In the genomic region with DNA sequence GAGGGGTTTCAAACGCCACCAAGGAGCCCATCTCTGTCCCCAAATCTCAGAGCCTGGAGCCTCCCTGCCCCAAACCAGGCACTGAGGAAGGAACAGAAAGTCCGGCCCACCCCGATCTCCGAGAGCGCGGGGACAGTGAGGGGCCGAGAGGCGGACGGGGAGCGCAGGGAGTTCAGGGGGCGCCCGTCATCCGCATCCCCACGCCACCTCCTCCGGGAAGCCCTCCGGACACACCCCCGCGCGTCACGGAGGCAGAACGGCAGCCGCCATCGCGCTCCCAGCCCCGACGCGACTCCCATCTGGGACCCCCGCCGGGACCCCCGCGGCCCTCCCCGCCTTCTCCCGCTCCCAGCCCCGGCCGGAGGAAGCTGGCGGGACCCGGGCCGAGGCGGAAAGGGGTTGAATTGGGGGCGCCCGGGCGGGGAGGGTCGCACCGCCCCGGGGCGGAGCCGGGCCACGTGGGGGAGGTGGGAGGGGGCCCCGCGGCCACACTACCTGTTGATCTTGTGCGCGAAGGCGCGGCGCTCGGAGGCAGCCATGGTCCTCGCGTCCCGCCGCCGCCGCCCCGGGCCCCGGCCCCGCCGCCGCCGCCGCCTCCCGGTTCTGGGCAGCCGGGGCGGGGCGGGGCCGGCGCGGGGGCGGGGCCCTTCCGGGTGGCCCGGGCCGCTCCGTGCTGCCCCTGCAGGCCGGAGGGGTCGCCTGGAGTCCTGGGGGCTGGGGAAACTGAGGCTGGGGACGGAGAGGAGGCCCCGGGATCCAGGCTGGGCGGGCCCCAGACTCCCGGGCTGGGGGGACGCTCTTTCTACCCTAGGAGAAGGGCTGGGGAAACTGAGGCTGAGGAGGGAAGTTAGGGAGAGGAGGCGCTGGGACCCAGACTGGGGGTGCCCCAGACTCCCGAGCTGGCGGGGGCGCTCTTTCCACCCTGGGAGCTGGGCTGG, we compare ENCODE assay signal across 8 cellular contexts. TPM values are rescaled to one million over a fixed set of nuclear protein-coding genes. Genes with fewer than 3 reads are reported as not detected.
DNase-seq lines count a peak whose midpoint lies in the region; ATAC-seq and TF ChIP-seq lines count a peak whose summit lies in the region.

A gene with protein sequence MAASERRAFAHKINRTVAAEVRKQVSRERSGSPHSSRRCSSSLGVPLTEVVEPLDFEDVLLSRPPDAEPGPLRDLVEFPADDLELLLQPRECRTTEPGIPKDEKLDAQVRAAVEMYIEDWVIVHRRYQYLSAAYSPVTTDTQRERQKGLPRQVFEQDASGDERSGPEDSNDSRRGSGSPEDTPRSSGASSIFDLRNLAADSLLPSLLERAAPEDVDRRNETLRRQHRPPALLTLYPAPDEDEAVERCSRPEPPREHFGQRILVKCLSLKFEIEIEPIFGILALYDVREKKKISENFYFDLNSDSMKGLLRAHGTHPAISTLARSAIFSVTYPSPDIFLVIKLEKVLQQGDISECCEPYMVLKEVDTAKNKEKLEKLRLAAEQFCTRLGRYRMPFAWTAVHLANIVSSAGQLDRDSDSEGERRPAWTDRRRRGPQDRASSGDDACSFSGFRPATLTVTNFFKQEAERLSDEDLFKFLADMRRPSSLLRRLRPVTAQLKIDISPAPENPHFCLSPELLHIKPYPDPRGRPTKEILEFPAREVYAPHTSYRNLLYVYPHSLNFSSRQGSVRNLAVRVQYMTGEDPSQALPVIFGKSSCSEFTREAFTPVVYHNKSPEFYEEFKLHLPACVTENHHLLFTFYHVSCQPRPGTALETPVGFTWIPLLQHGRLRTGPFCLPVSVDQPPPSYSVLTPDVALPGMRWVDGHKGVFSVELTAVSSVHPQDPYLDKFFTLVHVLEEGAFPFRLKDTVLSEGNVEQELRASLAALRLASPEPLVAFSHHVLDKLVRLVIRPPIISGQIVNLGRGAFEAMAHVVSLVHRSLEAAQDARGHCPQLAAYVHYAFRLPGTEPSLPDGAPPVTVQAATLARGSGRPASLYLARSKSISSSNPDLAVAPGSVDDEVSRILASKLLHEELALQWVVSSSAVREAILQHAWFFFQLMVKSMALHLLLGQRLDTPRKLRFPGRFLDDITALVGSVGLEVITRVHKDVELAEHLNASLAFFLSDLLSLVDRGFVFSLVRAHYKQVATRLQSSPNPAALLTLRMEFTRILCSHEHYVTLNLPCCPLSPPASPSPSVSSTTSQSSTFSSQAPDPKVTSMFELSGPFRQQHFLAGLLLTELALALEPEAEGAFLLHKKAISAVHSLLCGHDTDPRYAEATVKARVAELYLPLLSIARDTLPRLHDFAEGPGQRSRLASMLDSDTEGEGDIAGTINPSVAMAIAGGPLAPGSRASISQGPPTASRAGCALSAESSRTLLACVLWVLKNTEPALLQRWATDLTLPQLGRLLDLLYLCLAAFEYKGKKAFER (N-terminal part only) (minus strand): TSS at position 623 of the 938 bp plus-strand sequence. CDS start 84 bp downstream, at position 539.

- H3K4me3 ChIP-seq in parathyroid adenoma (ENCODE audit: low read depth, low read length), result peak within 1 kb of the TSS; percentile 68

- peaks cover 11% of the 10 kb centered on the region for H3K27me3 Mint-ChIP-seq in glutamatergic neuron (ENCODE audit: unreplicated experiment)

- no peaks in the 10 kb centered on the region for H3K9me3 ChIP-seq in parathyroid adenoma (ENCODE audit: control insufficient read depth, low read length)

- H3K9ac ChIP-seq in parathyroid adenoma, result no peak within 1 kb of the TSS

- peak within 1 kb of the TSS; percentile 94 for H3K27ac Mint-ChIP-seq in glutamatergic neuron (ENCODE audit: unreplicated experiment)

- H3K36me3 ChIP-seq in parathyroid adenoma (ENCODE audit: control insufficient read depth, insufficient read depth, low read length), result no peaks in the 10 kb centered on the region

- no peaks in the 10 kb centered on the region for H3K79me2 ChIP-seq in parathyroid adenoma

- ATAC-seq in GM21528 (IDR thresholded peaks at IDR 0.05; ENCODE audit: low FRiP score, unreplicated experiment) (no peak), HG02970 (IDR thresholded peaks at IDR 0.05; ENCODE audit: low FRiP score, unreplicated experiment) (no peak)

- H3K9me3 Mint-ChIP-seq in glutamatergic neuron (ENCODE audit: unreplicated experiment), result peaks cover 11% of the 10 kb centered on the region

- H3K4me2 ChIP-seq in parathyroid adenoma (ENCODE audit: low read length), result peak within 1 kb of the TSS; percentile 82

- H3K27ac ChIP-seq in C4-2B (peak within 1 kb of the TSS; percentile 60), parathyroid adenoma (peak within 1 kb of the TSS; percentile 68)

- no peaks in the 10 kb centered on the region for H3K27me3 ChIP-seq in parathyroid adenoma (ENCODE audit: control insufficient read depth, insufficient read depth, low read length)

- no peak for DNase-seq in HT-29 (ENCODE audit: low spot score)
- DNase-seq in activated naive CD4-positive, alpha-beta T cell treated with Interleukin-2 at 50 U/mL for 16 hours, result peak; percentile 13
- peak; percentile 81 for DNase-seq in glutamatergic neuron
- DNase-seq in NCI-H446 treated with DMSO at 0.1 percent for 48 hours (lab: John Stamatoyannopoulos, UW), result no peak

- peak; percentile 78 for TF ChIP-seq CTCF in C4-2B (conservative IDR thresholded peaks at IDR 0.05)
- peak; percentile 30 for TF ChIP-seq CTCF in glutamatergic neuron (IDR thresholded peaks at IDR 0.05; ENCODE audit: partially characterized antibody, unreplicated experiment)
- peak; percentile 46 for TF ChIP-seq CTCF in parathyroid adenoma (IDR thresholded peaks at IDR 0.05)

- H2AFZ ChIP-seq in parathyroid adenoma, result peak within 1 kb of the TSS; percentile 99

- H3K4me1 ChIP-seq in parathyroid adenoma, result no peaks in the 10 kb centered on the region

- H3K4me1 Mint-ChIP-seq in glutamatergic neuron (ENCODE audit: low read depth, unreplicated experiment), result peaks cover 2% of the 10 kb centered on the region

- no peaks in the 10 kb centered on the region for H3K36me3 Mint-ChIP-seq in glutamatergic neuron (ENCODE audit: unreplicated experiment)

- peak within 1 kb of the TSS; percentile 82 for H3K4me3 Mint-ChIP-seq in glutamatergic neuron (ENCODE audit: unreplicated experiment)

RNA-seq across cellular contexts. Expression of the gene that starts here (rescaled TPM):
- total RNA-seq in HT-29 (2014; rRNA removed; shearing (Covaris generic)), result 12.7 and 19.4 TPM in 2 replicates
- 260 TPM for total RNA-seq in glutamatergic neuron (ENCODE audit: unreplicated experiment)

Comparison
In these comparisons a context has a peak if more than half of its experiments do, and no peak if none do; other contexts are left out.
1. RNA of the gene that starts here (total RNA-seq): 260 TPM in glutamatergic neuron (single experiment); 12.7 to 19.4 TPM in HT-29; every median in the first group is over 10 times any median in the second.
2. DNase-seq: peak in activated naive CD4-positive, alpha-beta T cell treated with Interleukin-2 at 50 U/mL for 16 hours (single experiment) and glutamatergic neuron (single experiment); none in HT-29 (single experiment) and NCI-H446 treated with DMSO at 0.1 percent for 48 hours (single experiment).
3. Peak in every context shown above with its lines, with median percentiles within 50 percentile points of each other: CTCF ChIP-seq.